In the genomic region with DNA sequence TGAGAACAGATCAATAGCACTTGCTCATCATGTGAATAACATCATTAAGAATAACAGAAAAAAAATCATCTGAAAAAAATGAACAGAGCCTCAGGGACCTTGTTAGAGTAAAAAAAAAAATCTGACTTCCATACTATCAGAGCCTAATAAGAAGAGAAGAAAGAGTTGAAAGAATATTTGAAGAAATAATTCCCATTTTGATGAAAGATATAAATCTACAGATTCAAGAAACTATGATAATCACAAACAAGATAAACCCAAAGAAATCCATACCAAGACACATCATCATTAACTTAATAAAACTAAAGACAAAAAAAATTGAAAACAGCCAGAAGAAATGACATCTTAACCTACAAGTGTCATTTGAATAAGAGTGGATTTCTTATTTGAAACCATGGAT, we compare ENCODE assay signal across 34 cellular contexts.
"Had no signal": no experiment of that assay in that cellular context is flagged by ENCODE, and none has a peak within 500 bp of the region (broad histone marks: within the 10 kb centered on the region; RNA-seq: fewer than 3 reads in every experiment).

No MANE protein-coding gene starts in this region.

- H3K4me3 ChIP-seq: adrenal gland, body of pancreas, breast epithelium had no signal

- DNase-seq: activated B cell treated with CpG ODN at 0.5 μM for 24 hours; activated CD4-positive, alpha-beta memory T cell treated with anti-CD3 and anti-CD28 coated beads for 36 hours; activated CD4-positive, alpha-beta T cell treated with anti-CD3 and anti-CD28 coated beads for 4 hours; activated CD4-positive, alpha-beta T cell treated with anti-CD3 and anti-CD28 coated beads, Interleukin-2, amount 10 ng/mL, durations not matched to agents 24 days and 14 days; activated CD4-positive, alpha-beta T cell treated with anti-CD3 and anti-CD28 coated beads, Interleukin-2, amount 50 U/mL, for 1 hour; activated CD4-positive, alpha-beta T cell treated with anti-CD3 and anti-CD28 coated beads, Interleukin-2, amount 50 U/mL, for 4 hours; activated CD4-positive, CD25-positive, alpha-beta regulatory T cell treated with anti-CD3 and anti-CD28 coated beads, Interleukin-2, amount 50 U/mL, for 72 hours; activated CD8-positive, alpha-beta memory T cell treated with anti-CD3 and anti-CD28 coated beads, Interleukin-2, amount 50 U/mL, for 4 hours; activated CD8-positive, alpha-beta T cell treated with anti-CD3 and anti-CD28 coated beads for 36 hours; activated effector memory CD4-positive, alpha-beta T cell treated with anti-CD3 and anti-CD28 coated beads, Interleukin-2, amount 50 U/mL, for 16 hours; activated gamma-delta T cell treated with Interleukin-2 at 50 U/mL for 16 hours; activated naive CD4-positive, alpha-beta T cell; activated naive CD4-positive, alpha-beta T cell treated with anti-CD3 and anti-CD28 coated beads for 36 hours; activated naive CD4-positive, alpha-beta T cell treated with anti-CD3 and anti-CD28 coated beads, Interleukin-2, amount 50 U/mL, for 16 hours; activated naive CD8-positive, alpha-beta T cell treated with anti-CD3 and anti-CD28 coated beads for 36 hours; activated T-cell treated with anti-CD3 and anti-CD28 coated beads for 4 hours; activated T-cell treated with anti-CD3 and anti-CD28 coated beads, Interleukin-2, amount 50 U/mL, for 1 hour; activated T-cell treated with anti-CD3 and anti-CD28 coated beads, Interleukin-2, amount 50 U/mL, for 4 hours; activated T-cell treated with anti-CD3 and anti-CD28 coated beads, Interleukin-2, amount 50 U/mL, for 72 hours; adrenal gland; amniotic stem cell; aorta; body of pancreas; brain microvascular endothelial cell; central memory CD4-positive, alpha-beta T cell; T-helper 1 cell; T-helper 2 cell; T-helper 9 cell had no signal

- FAIRE-seq: astrocyte, TTC549 had no signal

- ATAC-seq: activated CD8-positive, alpha-beta T cell treated with anti-CD3 and anti-CD28 coated beads for 36 hours; activated naive CD4-positive, alpha-beta T cell treated with anti-CD3 and anti-CD28 coated beads, Interleukin-2, amount 50 U/mL, for 72 hours; activated T-cell treated with anti-CD3 and anti-CD28 coated beads, Interleukin-2, amount 50 U/mL, for 4 hours; activated T-cell treated with anti-CD3 and anti-CD28 coated beads, Interleukin-2, amount 50 U/mL, for 72 hours; activated T-helper 17 cell treated with anti-CD3 and anti-CD28 coated beads, Interleukin-2, amount 50 U/mL, for 72 hours; body of pancreas had no signal

- H3K36me3 ChIP-seq: adrenal gland, brain microvascular endothelial cell, breast epithelium had no signal

- H3K9me3 ChIP-seq: adrenal gland had no signal

- H3K27me3 ChIP-seq: adrenal gland, body of pancreas, brain microvascular endothelial cell, breast epithelium had no signal

- H3K27ac ChIP-seq: adrenal gland, body of pancreas, brain microvascular endothelial cell, breast epithelium, VCaP had no signal

- H3K4me1 ChIP-seq: adrenal gland, body of pancreas, breast epithelium had no signal
